Comparison of ENCODE assay signal across 16 cellular contexts in the genomic region with DNA sequence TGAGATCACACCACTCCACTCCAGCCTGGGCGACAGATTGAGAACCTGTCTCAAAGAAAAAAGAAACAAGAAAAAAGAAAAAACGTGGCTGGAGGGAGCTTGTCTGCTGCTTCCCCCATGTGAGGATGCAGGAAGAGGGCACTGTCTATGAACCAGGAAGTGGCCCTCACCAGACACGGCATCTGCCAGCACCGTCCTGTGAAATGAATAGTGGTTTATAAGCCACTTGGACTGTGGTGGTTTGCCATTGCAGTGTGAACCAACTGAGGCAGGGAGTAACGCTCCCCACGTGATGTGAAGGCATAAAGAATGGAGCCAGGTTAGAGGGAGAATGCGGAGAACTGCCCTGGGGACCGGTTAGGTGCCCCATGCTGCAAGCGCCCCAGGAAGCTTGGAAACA. TPM values are rescaled to one million over a fixed set of nuclear protein-coding genes. Genes with fewer than 3 reads are reported as not detected.
DNase-seq lines count a peak whose midpoint lies in the region; ATAC-seq and TF ChIP-seq lines count a peak whose summit lies in the region.
"Had no signal": no experiment of that assay in that cellular context is flagged by ENCODE, and none has a peak within 500 bp of the region (broad histone marks: within the 10 kb centered on the region; RNA-seq: fewer than 3 reads in every experiment).

No MANE protein-coding gene starts in this region.

- H3K9me3 Mint-ChIP-seq in CD14-positive monocyte: peaks cover 0 to 4% (median 0%) of the 10 kb centered on the region in 7 donors
- peaks cover 0 to 3% (median 0%) of the 10 kb centered on the region in 8 donors for H3K9me3 Mint-ChIP-seq in CD4-positive, alpha-beta memory T cell
- no peaks in the 10 kb centered on the region for H3K9me3 Mint-ChIP-seq in activated CD4-positive, alpha-beta memory T cell treated with anti-CD3 and anti-CD28 coated beads for 36 hours
- H3K9me3 Mint-ChIP-seq in MCF 10A (ENCODE audit: unreplicated experiment): no peaks in the 10 kb centered on the region

- intact Hi-C loops in CD14-positive monocyte (cut with micrococcal nuclease) (no loop called here), MCF 10A (cut with micrococcal nuclease) (no loop called here)
- intact Hi-C loops in CD4-positive, alpha-beta memory T cell (cut with micrococcal nuclease): no loop called here
- intact Hi-C loops in activated CD4-positive, alpha-beta memory T cell treated with anti-CD3 and anti-CD28 coated beads for 36 hours (cut with micrococcal nuclease): no loop called here

- BruUV-seq in MCF 10A (replicated peaks; lab: Mats Ljungman, UMichigan): no TSS peak

- DNase-seq in CD14-positive monocyte (ENCODE audit: low spot score) (no peak), hepatocyte (ENCODE audit: low spot score) (no peak), MCF 10A (ENCODE audit: unreplicated experiment) (no peak)
- no peak for DNase-seq in CD4-positive, alpha-beta memory T cell
- peak; percentile 25 for DNase-seq in activated CD4-positive, alpha-beta memory T cell treated with anti-CD3 and anti-CD28 coated beads for 36 hours
- DNase-seq: activated gamma-delta T cell, BE2C, DMS53, GM23248, mammary epithelial cell, NCI-H1694 treated with DMSO at 0.1 percent for 48 hours, NCI-H345 had no signal

- H3K27ac Mint-ChIP-seq in CD14-positive monocyte (peak overlapping the region in 5 of 7 donors; percentile 35 to 85 (median 73)), MCF 10A (ENCODE audit: low read depth, unreplicated experiment) (no peak overlapping the region)
- peak overlapping the region; percentile 62 to 90 (median 81) for H3K27ac Mint-ChIP-seq in CD4-positive, alpha-beta memory T cell
- peak overlapping the region; percentile 64 for H3K27ac Mint-ChIP-seq in activated CD4-positive, alpha-beta memory T cell treated with anti-CD3 and anti-CD28 coated beads for 36 hours

- H3K4me2 ChIP-seq in hepatocyte: no peak overlapping the region

- no peak overlapping the region for H3K4me3 Mint-ChIP-seq in CD14-positive monocyte
- peak overlapping the region in 2 of 8 donors; percentile 38 to 44 for H3K4me3 Mint-ChIP-seq in CD4-positive, alpha-beta memory T cell
- H3K4me3 Mint-ChIP-seq in activated CD4-positive, alpha-beta memory T cell treated with anti-CD3 and anti-CD28 coated beads for 36 hours: no peak overlapping the region
- no peak overlapping the region for H3K4me3 Mint-ChIP-seq in MCF 10A (ENCODE audit: unreplicated experiment)

- H3K27me3 Mint-ChIP-seq in CD14-positive monocyte (ENCODE audit: low read depth in 3 of 3): peaks cover 0 to 4% (median 2%) of the 10 kb centered on the region in 3 donors
- H3K27me3 Mint-ChIP-seq in CD4-positive, alpha-beta memory T cell: no peaks in the 10 kb centered on the region
- H3K27me3 Mint-ChIP-seq in activated CD4-positive, alpha-beta memory T cell treated with anti-CD3 and anti-CD28 coated beads for 36 hours: no peaks in the 10 kb centered on the region
- H3K27me3 Mint-ChIP-seq in MCF 10A (ENCODE audit: insufficient read depth, unreplicated experiment): no peaks in the 10 kb centered on the region

- no peak overlapping the region for H3K27ac ChIP-seq in CD4-positive, alpha-beta memory T cell (ENCODE audit: low read depth, low read length)
- H3K27ac ChIP-seq in hepatocyte: peak overlapping the region; percentile 48
- H3K27ac ChIP-seq: GM23248, pancreas had no signal

- no peaks in the 10 kb centered on the region for H3K79me2 ChIP-seq in hepatocyte

- ATAC-seq in GM21529 (IDR thresholded peaks at IDR 0.05; ENCODE audit: unreplicated experiment) (no peak), GM18873 (IDR thresholded peaks at IDR 0.05; ENCODE audit: low FRiP score, unreplicated experiment) (no peak)
- ATAC-seq: pancreas, SK-N-SH treated with all-trans-retinoic acid at 6 μM for 48 hours had no signal

- CTCF ChIA-PET in CD4-positive, alpha-beta memory T cell (lab: Charles Lee; ENCODE audit: partially characterized antibody): no interaction called here
- CTCF ChIA-PET in activated CD4-positive, alpha-beta memory T cell treated with anti-CD3 and anti-CD28 coated beads for 36 hours (lab: Charles Lee): no interaction called here
- CTCF ChIA-PET in MCF 10A (lab: Yijun Ruan, JAX): interaction anchor here (0.6 kb wide), 1 partner anchor 239 kb away, joined by 4 read pairs; no protein-coding TSS in a partner anchor

- no peaks in the 10 kb centered on the region for H3K36me3 ChIP-seq in CD4-positive, alpha-beta memory T cell (ENCODE audit: insufficient read depth, low read length)
- no peaks in the 10 kb centered on the region for H3K36me3 ChIP-seq in hepatocyte (replicated peaks; ENCODE audit: insufficient read depth, low read depth)
- H3K36me3 ChIP-seq: BE2C, pancreas had no signal

- no peaks in the 10 kb centered on the region for H3K9me2 ChIP-seq in hepatocyte (replicated peaks; ENCODE audit: insufficient read depth)

- H3K36me3 Mint-ChIP-seq in CD14-positive monocyte (peaks cover 7 to 10% of the 10 kb centered on the region in 2 donors), MCF 10A (ENCODE audit: insufficient read depth, unreplicated experiment) (peaks cover 12% of the 10 kb centered on the region)
- H3K36me3 Mint-ChIP-seq in CD4-positive, alpha-beta memory T cell: peaks cover 3 to 5% of the 10 kb centered on the region in 2 donors
- H3K36me3 Mint-ChIP-seq in activated CD4-positive, alpha-beta memory T cell treated with anti-CD3 and anti-CD28 coated beads for 36 hours: no peaks in the 10 kb centered on the region

- POLR2A ChIA-PET in CD4-positive, alpha-beta memory T cell (lab: Charles Lee; ENCODE audit: partially characterized antibody): interaction anchor here (1.6 kb wide), 1 partner anchor 9 kb away, joined by 7 read pairs; the partner anchor contains the start of gene PACS2
- POLR2A ChIA-PET in activated CD4-positive, alpha-beta memory T cell treated with anti-CD3 and anti-CD28 coated beads for 36 hours (lab: Charles Lee): no interaction called here
- POLR2A ChIA-PET in MCF 10A (lab: Yijun Ruan, JAX): interaction anchor here (0.5 to 1.0 kb wide), 2 partner anchors 9 to 153 kb away, joined by 3 read pairs; partner anchors contain the start of gene PACS2

- WGBS in hepatocyte (ENCODE audit: low lambda C conversion rate, missing lambda C conversion rate): 88% methylated on average over 9 of the region's 9 CpGs

- H2AFZ ChIP-seq in hepatocyte: no peak overlapping the region
- H2AFZ ChIP-seq: GM23248 had no signal

- no peaks in the 10 kb centered on the region for H3K9me3 ChIP-seq in CD4-positive, alpha-beta memory T cell (ENCODE audit: control insufficient read depth in 1 of 2, low read length in 2 of 2)
- H3K9me3 ChIP-seq in hepatocyte (ENCODE audit: low read depth): no peaks in the 10 kb centered on the region
- H3K9me3 ChIP-seq: BE2C, pancreas had no signal

- no peaks in the 10 kb centered on the region for H3K27me3 ChIP-seq in CD4-positive, alpha-beta memory T cell (ENCODE audit: insufficient read depth, low read length)
- H3K27me3 ChIP-seq in hepatocyte: no peaks in the 10 kb centered on the region
- H3K27me3 ChIP-seq: BE2C, pancreas had no signal

- no peak for TF ChIP-seq CTCF in CD14-positive monocyte (IDR thresholded peaks at IDR 0.05)
- no peak for TF ChIP-seq CTCF in hepatocyte (IDR thresholded peaks at IDR 0.05; ENCODE audit: poor library complexity)
- no peak for TF ChIP-seq CTCF in MCF 10A (IDR thresholded peaks at IDR 0.05; ENCODE audit: unreplicated experiment)

- peaks cover 10% of the 10 kb centered on the region for H3K4me1 ChIP-seq in CD4-positive, alpha-beta memory T cell (ENCODE audit: insufficient read depth, low read length)
- H3K4me1 ChIP-seq in hepatocyte (ENCODE audit: insufficient read depth): no peaks in the 10 kb centered on the region
- H3K4me1 ChIP-seq: BE2C, pancreas had no signal

- H3K4me3 ChIP-seq in CD4-positive, alpha-beta memory T cell (ENCODE audit: low read length in 2 of 2): no peak overlapping the region
- H3K4me3 ChIP-seq in hepatocyte: no peak overlapping the region
- H3K4me3 ChIP-seq: GM23248, pancreas had no signal

- H3K4me1 Mint-ChIP-seq in CD14-positive monocyte (peaks cover 28% of the 10 kb centered on the region), MCF 10A (ENCODE audit: insufficient read depth, unreplicated experiment) (peaks cover 10% of the 10 kb centered on the region)
- peaks cover 11 to 23% (median 17%) of the 10 kb centered on the region in 4 donors for H3K4me1 Mint-ChIP-seq in CD4-positive, alpha-beta memory T cell
- peaks cover 17% of the 10 kb centered on the region for H3K4me1 Mint-ChIP-seq in activated CD4-positive, alpha-beta memory T cell treated with anti-CD3 and anti-CD28 coated beads for 36 hours (ENCODE audit: low read depth)

- H4K20me1 ChIP-seq in hepatocyte (ENCODE audit: insufficient read depth, poor library complexity, severe bottlenecking): no peaks in the 10 kb centered on the region

RNA-seq across cellular contexts. Expression of gene BRF1, which starts 4.5 kb away (rescaled TPM):
- polyA plus RNA-seq in CD14-positive monocyte: 1 to 10 TPM; 2.3 to 2.5 TPM
- total RNA-seq in CD4-positive, alpha-beta memory T cell: 10 to 100 TPM; 49.7 to 56.0 TPM
- 10 to 100 TPM in 1 of 2 donors, 1 to 10 TPM in 1; 3.0 to 10.2 TPM for polyA plus RNA-seq in CD4-positive, alpha-beta memory T cell
- 10 to 100 TPM; 25.5 to 27.4 TPM for total RNA-seq in activated CD4-positive, alpha-beta memory T cell treated with anti-CD3 and anti-CD28 coated beads for 36 hours
- 21.1 and 35.9 TPM in 2 replicates for total RNA-seq in hepatocyte
- polyA plus RNA-seq in hepatocyte: 23.6 and 27.3 TPM in 2 replicates
- 30.7 and 34.3 TPM in 2 replicates for total RNA-seq in MCF 10A (2022)

RNA-seq across cellular contexts. Expression of gene PACS2, which starts 9.2 kb away (rescaled TPM):
- 1 to 10 TPM; 3.1 to 3.7 TPM for polyA plus RNA-seq in CD14-positive monocyte
- 10 to 100 TPM; 70.9 to 76.6 TPM for total RNA-seq in CD4-positive, alpha-beta memory T cell
- 1 to 10 TPM; 1.9 to 7.7 TPM for polyA plus RNA-seq in CD4-positive, alpha-beta memory T cell
- total RNA-seq in activated CD4-positive, alpha-beta memory T cell treated with anti-CD3 and anti-CD28 coated beads for 36 hours: 10 to 100 TPM; 32.3 to 36.6 TPM
- total RNA-seq in hepatocyte: 31.9 and 41.1 TPM in 2 replicates
- polyA plus RNA-seq in hepatocyte: 53.1 and 54.5 TPM in 2 replicates
- total RNA-seq in MCF 10A (2022): 49.7 and 57.7 TPM in 2 replicates

RNA-seq across cellular contexts. Expression of gene BTBD6, which starts 57.0 kb away (rescaled TPM):
- polyA plus RNA-seq in CD14-positive monocyte (1 to 10 TPM; 1.3 to 6.3 TPM), hepatocyte (41.0 and 47.5 TPM in 2 replicates)
- 10 to 100 TPM; 52.0 to 56.7 TPM for total RNA-seq in CD4-positive, alpha-beta memory T cell
- polyA plus RNA-seq in CD4-positive, alpha-beta memory T cell: 10 to 100 TPM in 1 of 2 donors, 1 to 10 TPM in 1; 5.4 to 17.4 TPM
- total RNA-seq in activated CD4-positive, alpha-beta memory T cell treated with anti-CD3 and anti-CD28 coated beads for 36 hours: 10 to 100 TPM; 38.5 to 39.5 TPM
- total RNA-seq in hepatocyte (39.6 and 42.2 TPM in 2 replicates), MCF 10A (2022) (16.7 and 24.5 TPM in 2 replicates)
